In the genomic region with DNA sequence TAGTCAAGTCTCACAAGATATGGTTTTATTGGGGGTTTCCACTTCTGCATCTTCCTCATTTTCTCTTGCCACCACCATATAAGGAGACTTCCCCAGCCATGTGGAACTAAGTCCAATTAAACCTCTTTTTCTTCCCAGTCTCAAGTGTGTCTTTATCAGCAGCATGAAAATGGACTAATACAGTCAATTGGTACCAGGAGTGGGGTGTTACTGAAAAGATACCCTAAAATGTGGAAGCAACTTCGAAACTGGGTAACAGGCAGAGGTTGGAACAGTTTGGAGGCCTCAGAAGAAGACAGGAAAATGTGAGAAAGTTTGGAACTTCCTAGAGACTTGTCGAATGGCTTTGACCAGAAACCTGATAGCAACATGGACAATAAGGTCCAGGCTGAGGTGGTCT, we compare ENCODE assay signal across 5 cellular contexts.
DNase-seq lines count a peak whose midpoint lies in the region; ATAC-seq and TF ChIP-seq lines count a peak whose summit lies in the region.
"Not testable (repeated sequence)": the region's sequence is repeated elsewhere in the genome, so short reads cannot be mapped to it uniquely, and the experiment has no call there.

No MANE protein-coding gene starts in this region.

- not testable (repeated sequence) for H3K36me3 Mint-ChIP-seq in memory B cell

- H3K27ac Mint-ChIP-seq in memory B cell: not testable (repeated sequence)

- H3K4me3 Mint-ChIP-seq in memory B cell: not testable (repeated sequence)

- H3K27me3 Mint-ChIP-seq in memory B cell: not testable (repeated sequence)

- not testable (repeated sequence) for TF ChIP-seq POLR2A in erythroblast (IDR thresholded peaks at IDR 0.05; ENCODE audit: low read length)

- peaks cover 13% of the 10 kb centered on the region for H3K9me3 Mint-ChIP-seq in memory B cell

- H3K4me1 Mint-ChIP-seq in memory B cell: not testable (repeated sequence)

- DNase-seq in CD1c-positive myeloid dendritic cell (ENCODE audit: extremely low spot score) (peak; percentile 35), KBM-7 (peak; percentile 32), OCI-M1 (lab: John Stamatoyannopoulos, UW) (peak; percentile 23), erythroblast (lab: John Stamatoyannopoulos, UW) (peak; percentile 6 to 12)
- not testable (repeated sequence) for DNase-seq in memory B cell (ENCODE audit: low spot score in 2 of 2)

- in situ Hi-C loops in KBM-7 (cut with MboI; ENCODE audit: low pct_unique_long_range_greater_than_20kb, low sequenced_read_pairs): not testable (repeated sequence)

- ATAC-seq in memory B cell (ENCODE audit: low read depth): peak; percentile 43
